16 cellular contexts compared by ENCODE assay signal in genomic region chr6:113205563-113205962, GRCh38.
DNase-seq lines count a peak whose midpoint lies in the region; ATAC-seq and TF ChIP-seq lines count a peak whose summit lies in the region.
"Had no signal": no experiment of that assay in that cellular context is flagged by ENCODE, and none has a peak within 500 bp of the region (broad histone marks: within the 10 kb centered on the region; RNA-seq: fewer than 3 reads in every experiment).

No MANE protein-coding gene starts in this region.

- H3K23ac ChIP-seq in mesendoderm (ENCODE audit: low read length) (no peak overlapping the region), trophoblast cell (ENCODE audit: low read length) (no peak overlapping the region)

- no peak overlapping the region for H4K12ac ChIP-seq in trophoblast cell (ENCODE audit: low read depth, low read length)

- no peaks in the 10 kb centered on the region for H4K20me1 ChIP-seq in SK-N-SH (ENCODE audit: insufficient read depth)

- no peaks in the 10 kb centered on the region for H3K27me3 ChIP-seq in SK-N-SH (ENCODE audit: insufficient read depth)
- no peaks in the 10 kb centered on the region for H3K27me3 ChIP-seq in mesendoderm (ENCODE audit: insufficient read depth, low read length, poor library complexity)
- H3K27me3 ChIP-seq in trophoblast cell (ENCODE audit: insufficient read depth, low read length): no peaks in the 10 kb centered on the region

- no peak overlapping the region for H2BK5ac ChIP-seq in mesendoderm (ENCODE audit: low read length)
- H2BK5ac ChIP-seq in trophoblast cell (ENCODE audit: low read depth, low read length, poor library complexity): no peak overlapping the region

- no peak overlapping the region for H3K18ac ChIP-seq in mesendoderm (ENCODE audit: low read length)
- H3K18ac ChIP-seq in trophoblast cell (ENCODE audit: low read length): no peak overlapping the region

- H3K4me3 ChIP-seq in SK-N-SH (ENCODE audit: low read depth in 2 of 2, low read length in 1 of 2) (no peak overlapping the region), mesendoderm (ENCODE audit: low read length) (no peak overlapping the region), trophoblast cell (ENCODE audit: low read depth, low read length) (no peak overlapping the region)
- H3K4me3 ChIP-seq: GM23338 had no signal

- no peak overlapping the region for H3K27ac ChIP-seq in SK-N-SH (ENCODE audit: low read depth in 2 of 2, low read length in 1 of 2)
- H3K27ac ChIP-seq in mesendoderm (ENCODE audit: low read depth, low read length): no peak overlapping the region
- peak overlapping the region; percentile 68 for H3K27ac ChIP-seq in trophoblast cell (ENCODE audit: low read depth, low read length)
- H3K27ac ChIP-seq: 22Rv1 had no signal

- no peaks in the 10 kb centered on the region for H3K9me2 ChIP-seq in SK-N-SH

- no peaks in the 10 kb centered on the region for H3K36me3 ChIP-seq in SK-N-SH (replicated peaks in 1 of 2; ENCODE audit: control insufficient read depth in 1 of 2, insufficient read depth in 2 of 2, low read length in 1 of 2)
- no peaks in the 10 kb centered on the region for H3K36me3 ChIP-seq in mesendoderm (ENCODE audit: control insufficient read depth, insufficient read depth, low read length)
- H3K36me3 ChIP-seq in trophoblast cell (ENCODE audit: control insufficient read depth in 1 of 2, insufficient read depth in 2 of 2, low read length in 2 of 2): no peaks in the 10 kb centered on the region

- H4K8ac ChIP-seq in mesendoderm (ENCODE audit: low read depth, low read length) (no peak overlapping the region), trophoblast cell (ENCODE audit: low read depth, low read length) (no peak overlapping the region)

- no peak overlapping the region for H2BK12ac ChIP-seq in trophoblast cell (ENCODE audit: low read length)

- no peaks in the 10 kb centered on the region; the same call in 1 of the 2 replicates for H3K9me3 ChIP-seq in SK-N-SH
- H3K9me3 ChIP-seq in trophoblast cell (ENCODE audit: insufficient read depth, low read depth, low read length): no peaks in the 10 kb centered on the region
- H3K9me3 ChIP-seq: Caco-2 had no signal

- CTCF ChIA-PET in SK-N-SH (lab: Yijun Ruan, JAX): no interaction called here

- H3K14ac ChIP-seq in trophoblast cell (ENCODE audit: low read length): no peak overlapping the region

- H2BK120ac ChIP-seq in mesendoderm (ENCODE audit: low read depth, low read length) (no peak overlapping the region), trophoblast cell (ENCODE audit: insufficient read depth, low read length, poor library complexity) (no peak overlapping the region)

- no peaks in the 10 kb centered on the region for H3F3A ChIP-seq in SK-N-SH (replicated peaks; ENCODE audit: insufficient read depth)

- no peak overlapping the region for H2BK15ac ChIP-seq in mesendoderm (replicated peaks; ENCODE audit: low read depth)

- POLR2A ChIA-PET in SK-N-SH (lab: Yijun Ruan, JAX): no interaction called here

- no peak for TF ChIP-seq CTCF in SK-N-SH (IDR thresholded peaks at IDR 0.05)

- TF ChIP-seq RAD21 in SK-N-SH (IDR thresholded peaks at IDR 0.05; ENCODE audit: low read length): no peak

- H3K4me1 ChIP-seq in SK-N-SH (ENCODE audit: control insufficient read depth in 1 of 2, insufficient read depth in 2 of 2, low read depth in 1 of 2, low read length in 1 of 2) (no peaks in the 10 kb centered on the region), mesendoderm (ENCODE audit: control insufficient read depth, low read depth, low read length) (no peaks in the 10 kb centered on the region), trophoblast cell (ENCODE audit: control insufficient read depth in 1 of 2, insufficient read depth in 2 of 2, low read length in 2 of 2) (peaks cover 2 to 6% of the 10 kb centered on the region in 2 experiments)

- no peak for TF ChIP-seq EP300 in SK-N-SH (IDR thresholded peaks at IDR 0.05; ENCODE audit: borderline replicate concordance in 1 of 2, low read depth in 1 of 2, low read length in 1 of 2)

- no peak overlapping the region for H4K91ac ChIP-seq in trophoblast cell (ENCODE audit: low read depth, low read length)

- H2AK5ac ChIP-seq in mesendoderm (ENCODE audit: low read length) (no peak overlapping the region), trophoblast cell (ENCODE audit: low read length) (no peak overlapping the region)

- ATAC-seq in activated T-helper 17 cell treated with anti-CD3 and anti-CD28 coated beads, Interleukin-2, amount 50 U/mL, for 72 hours (replicated peaks): no peak
- no peak for ATAC-seq in HG02973 (IDR thresholded peaks at IDR 0.05; ENCODE audit: unreplicated experiment)
- ATAC-seq: GM23338 had no signal

- H3K4ac ChIP-seq in mesendoderm (ENCODE audit: low read depth, low read length) (no peak overlapping the region), trophoblast cell (ENCODE audit: low read depth, low read length) (no peak overlapping the region)

- H2AFZ ChIP-seq in SK-N-SH (ENCODE audit: low read depth) (peak overlapping the region; percentile 72), trophoblast cell (ENCODE audit: insufficient read depth, low read length, poor library complexity) (no peak overlapping the region)
- H2AFZ ChIP-seq: GM23338 had no signal

- no peak overlapping the region for H3K9ac ChIP-seq in SK-N-SH
- H3K9ac ChIP-seq in mesendoderm (ENCODE audit: low read length): no peak overlapping the region
- no peak overlapping the region for H3K9ac ChIP-seq in trophoblast cell (ENCODE audit: low read length)

- no peak overlapping the region for H3K27ac Mint-ChIP-seq in activated T-helper 17 cell treated with anti-CD3 and anti-CD28 coated beads, Interleukin-2, amount 50 U/mL, for 72 hours
- H3K27ac Mint-ChIP-seq: CD14-positive monocyte; CD8-positive, alpha-beta memory T cell; GM23338; H9 had no signal

- H3K79me2 ChIP-seq in SK-N-SH (ENCODE audit: insufficient read depth) (no peaks in the 10 kb centered on the region), mesendoderm (ENCODE audit: control insufficient read depth, insufficient read depth, low read length) (no peaks in the 10 kb centered on the region), trophoblast cell (ENCODE audit: control insufficient read depth, insufficient read depth, low read length, poor library complexity) (no peaks in the 10 kb centered on the region)

- peak; percentile 65 for DNase-seq in EH (ENCODE audit: low read depth)
- no peak for DNase-seq in SK-N-SH
- DNase-seq in mesendoderm: peak; percentile 23
- peak in 1 of 2 donors; percentile 7 for DNase-seq in trophoblast cell
- no peak for DNase-seq in stimulated activated CD4-positive, alpha-beta T cell treated with anti-CD3 and anti-CD28 coated beads, Interleukin-2, amount 100 ng/mL, for 24 hours
- no peak for DNase-seq in H4 (ENCODE audit: low spot score)
- DNase-seq: Caco-2; CD8-positive, alpha-beta memory T cell; DND-41; H9 had no signal

- H4K5ac ChIP-seq in mesendoderm (ENCODE audit: low read length): no peak overlapping the region

- no peak overlapping the region for H3K4me3 Mint-ChIP-seq in activated T-helper 17 cell treated with anti-CD3 and anti-CD28 coated beads, Interleukin-2, amount 50 U/mL, for 72 hours
- H3K4me3 Mint-ChIP-seq: CD14-positive monocyte, GM23338, H9, IgD-negative memory B cell had no signal

- H3K56ac ChIP-seq in mesendoderm (ENCODE audit: low read length): no peak overlapping the region

- H3K4me2 ChIP-seq in SK-N-SH (no peak overlapping the region), mesendoderm (ENCODE audit: low read length) (no peak overlapping the region), trophoblast cell (ENCODE audit: low read length) (no peak overlapping the region)
- H3K4me2 ChIP-seq: GM23338 had no signal

- 43% methylated on average over 1 of the region's 1 CpG for WGBS in SK-N-SH (ENCODE audit: low lambda C conversion rate)
- no CpG with 5 or more reads among the region's 1 CpG for WGBS in mesendoderm (ENCODE audit: extremely low coverage, insufficient coverage, low lambda C conversion rate)
- no CpG with 5 or more reads among the region's 1 CpG for WGBS in trophoblast cell (ENCODE audit: extremely low coverage, insufficient coverage, insufficient read length)

- no peaks in the 10 kb centered on the region for H3K27me3 Mint-ChIP-seq in activated T-helper 17 cell treated with anti-CD3 and anti-CD28 coated beads, Interleukin-2, amount 50 U/mL, for 72 hours
- H3K27me3 Mint-ChIP-seq: CD8-positive, alpha-beta memory T cell; IgD-negative memory B cell had no signal

- H3K9me3 Mint-ChIP-seq in activated T-helper 17 cell treated with anti-CD3 and anti-CD28 coated beads, Interleukin-2, amount 50 U/mL, for 72 hours: peaks cover 4% of the 10 kb centered on the region
- H3K9me3 Mint-ChIP-seq: GM23338, H9, IgD-negative memory B cell had no signal

- no peaks in the 10 kb centered on the region for H3K4me1 Mint-ChIP-seq in activated T-helper 17 cell treated with anti-CD3 and anti-CD28 coated beads, Interleukin-2, amount 50 U/mL, for 72 hours
- H3K4me1 Mint-ChIP-seq: CD14-positive monocyte; CD8-positive, alpha-beta memory T cell; H9 had no signal

- no peaks in the 10 kb centered on the region for H3K36me3 Mint-ChIP-seq in activated T-helper 17 cell treated with anti-CD3 and anti-CD28 coated beads, Interleukin-2, amount 50 U/mL, for 72 hours (ENCODE audit: low read depth)
- H3K36me3 Mint-ChIP-seq: CD14-positive monocyte; CD8-positive, alpha-beta memory T cell; IgD-negative memory B cell had no signal

- H3K79me1 ChIP-seq in mesendoderm (ENCODE audit: low read length): no peaks in the 10 kb centered on the region
- H3K79me1 ChIP-seq in trophoblast cell (ENCODE audit: low read length): peaks cover 20% of the 10 kb centered on the region

TF ChIP-seq in SK-N-SH, 30 proteins besides CTCF, POLR2A, EP300 and RAD21 (continues in another document):
- TF ChIP-seq SMC3 (IDR thresholded peaks at IDR 0.05; ENCODE audit: low read depth, low read length) (no peak), TCF12 (IDR thresholded peaks at IDR 0.05) (no peak)

Comparison
In these comparisons a context has a peak if more than half of its experiments do, and no peak if none do; other contexts are left out.
1. DNase-seq: peak in EH (single experiment) and mesendoderm (single experiment); none in SK-N-SH (single experiment), stimulated activated CD4-positive, alpha-beta T cell treated with anti-CD3 and anti-CD28 coated beads, Interleukin-2, amount 100 ng/mL, for 24 hours (0 of 2) and H4 (single experiment).